Comparison of ENCODE assay signal across 20 cellular contexts in the genomic region with DNA sequence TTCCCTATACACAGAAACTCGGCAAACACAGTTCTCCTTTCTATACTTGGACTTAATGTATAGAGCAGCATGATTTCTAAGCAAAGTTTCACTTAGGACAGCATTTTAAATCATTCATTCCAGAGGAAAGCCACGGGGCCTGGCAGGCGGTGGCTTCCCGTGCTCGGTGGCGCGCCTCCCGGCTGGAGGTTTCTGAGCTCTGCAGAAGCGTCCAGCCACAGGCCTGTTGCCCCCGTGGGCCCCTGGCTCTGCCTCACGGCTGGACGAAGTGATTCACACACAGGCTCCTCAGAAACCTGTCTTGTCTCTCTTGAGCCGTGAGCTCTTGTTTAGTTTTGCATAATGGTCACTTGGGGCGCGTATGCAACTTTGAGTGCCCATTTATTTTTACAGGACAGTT. TPM values are rescaled to one million over a fixed set of nuclear protein-coding genes. Genes with fewer than 3 reads are reported as not detected.
DNase-seq lines count a peak whose midpoint lies in the region; ATAC-seq and TF ChIP-seq lines count a peak whose summit lies in the region.
"Had no signal": no experiment of that assay in that cellular context is flagged by ENCODE, and none has a peak within 500 bp of the region (broad histone marks: within the 10 kb centered on the region; RNA-seq: fewer than 3 reads in every experiment).

No MANE protein-coding gene starts in this region.

- H2BK12ac ChIP-seq in neuronal stem cell (ENCODE audit: low read length): no peak overlapping the region

- H3K36me3 ChIP-seq in neuronal stem cell (replicated peaks in 1 of 2; ENCODE audit: control insufficient read depth in 2 of 2, insufficient read depth in 2 of 2, low read length in 2 of 2): peaks cover 48 to 97% of the 10 kb centered on the region in 2 donors

- no peak for ATAC-seq in activated CD8-positive, alpha-beta T cell treated with anti-CD3 and anti-CD28 coated beads for 36 hours
- no peak for ATAC-seq in activated CD8-positive, alpha-beta T cell treated with anti-CD3 and anti-CD28 coated beads, Interleukin-2, amount 10 ng/mL, durations not matched to agents 7 days and 5 days

- no peak for TF ChIP-seq CTCF in activated CD8-positive, alpha-beta T cell treated with anti-CD3 and anti-CD28 coated beads for 36 hours (IDR thresholded peaks at IDR 0.05)

- H4K8ac ChIP-seq in neuronal stem cell (ENCODE audit: low read depth, low read length): no peak overlapping the region

- no peak overlapping the region for H3K4ac ChIP-seq in neuronal stem cell (ENCODE audit: low read length)

- H3K27me3 Mint-ChIP-seq in activated CD8-positive, alpha-beta T cell treated with anti-CD3 and anti-CD28 coated beads for 36 hours: no peaks in the 10 kb centered on the region
- no peaks in the 10 kb centered on the region for H3K27me3 Mint-ChIP-seq in activated CD8-positive, alpha-beta T cell treated with anti-CD3 and anti-CD28 coated beads, Interleukin-2, amount 10 ng/mL, durations not matched to agents 7 days and 5 days (ENCODE audit: low read depth)
- no peaks in the 10 kb centered on the region for H3K27me3 Mint-ChIP-seq in dendritic cell treated with granulocyte-macrophage colony-stimulating factor and Interleukin-4, amounts not matched to agents 40 ng/mL and 50 ng/mL, for 4 days
- H3K27me3 Mint-ChIP-seq: B cell had no signal

- H3K36me3 Mint-ChIP-seq in activated CD8-positive, alpha-beta T cell treated with anti-CD3 and anti-CD28 coated beads for 36 hours (ENCODE audit: low read depth): peaks cover 47% of the 10 kb centered on the region
- peaks cover 71% of the 10 kb centered on the region for H3K36me3 Mint-ChIP-seq in activated CD8-positive, alpha-beta T cell treated with anti-CD3 and anti-CD28 coated beads, Interleukin-2, amount 10 ng/mL, durations not matched to agents 7 days and 5 days (ENCODE audit: low read depth)
- H3K36me3 Mint-ChIP-seq in dendritic cell treated with granulocyte-macrophage colony-stimulating factor and Interleukin-4, amounts not matched to agents 40 ng/mL and 50 ng/mL, for 4 days (ENCODE audit: low read depth): peaks cover 75% of the 10 kb centered on the region

- no peak overlapping the region for H2AK5ac ChIP-seq in neuronal stem cell (ENCODE audit: low read depth, low read length)

- H3K9ac ChIP-seq in neuronal stem cell (ENCODE audit: low read depth, low read length, poor library complexity): no peak overlapping the region

- POLR2A ChIA-PET in activated CD8-positive, alpha-beta T cell treated with anti-CD3 and anti-CD28 coated beads for 36 hours (lab: Charles Lee): interaction anchor here (0.7 kb wide), 1 partner anchor 11 kb away, joined by 4 read pairs; no protein-coding TSS in a partner anchor
- POLR2A ChIA-PET in activated CD8-positive, alpha-beta T cell treated with anti-CD3 and anti-CD28 coated beads, Interleukin-2, amount 10 ng/mL, durations not matched to agents 7 days and 5 days (lab: Charles Lee): interaction anchor here (1.1 to 1.8 kb wide), 3 partner anchors 11 to 123 kb away, joined by 3 to 5 read pairs (median 5); no protein-coding TSS in a partner anchor

- no peak overlapping the region for H4K91ac ChIP-seq in neuronal stem cell (ENCODE audit: low read depth, low read length, poor library complexity)

- H3K4me1 ChIP-seq in neuronal stem cell (ENCODE audit: control insufficient read depth in 2 of 2, insufficient read depth in 1 of 2, low read depth in 1 of 2, low read length in 2 of 2): peaks cover 4 to 6% of the 10 kb centered on the region in 2 donors
- H3K4me1 ChIP-seq: Caco-2 had no signal

- H3K27ac Mint-ChIP-seq in activated CD8-positive, alpha-beta T cell treated with anti-CD3 and anti-CD28 coated beads for 36 hours: peak overlapping the region; percentile 86
- no peak overlapping the region for H3K27ac Mint-ChIP-seq in activated CD8-positive, alpha-beta T cell treated with anti-CD3 and anti-CD28 coated beads, Interleukin-2, amount 10 ng/mL, durations not matched to agents 7 days and 5 days
- peak overlapping the region; percentile 63 for H3K27ac Mint-ChIP-seq in dendritic cell treated with granulocyte-macrophage colony-stimulating factor and Interleukin-4, amounts not matched to agents 40 ng/mL and 50 ng/mL, for 4 days
- H3K27ac Mint-ChIP-seq: B cell had no signal

- H2AFZ ChIP-seq in neuronal stem cell (ENCODE audit: low read length): no peak overlapping the region
- H2AFZ ChIP-seq: PC-9 had no signal

- intact Hi-C loops in activated CD8-positive, alpha-beta T cell treated with anti-CD3 and anti-CD28 coated beads for 36 hours (cut with micrococcal nuclease): no loop called here
- intact Hi-C loops in dendritic cell treated with granulocyte-macrophage colony-stimulating factor and Interleukin-4, amounts not matched to agents 40 ng/mL and 50 ng/mL, for 4 days (cut with micrococcal nuclease): no loop called here

- H3K79me1 ChIP-seq in neuronal stem cell (ENCODE audit: low read depth, low read length): peaks cover 3% of the 10 kb centered on the region

- H2BK5ac ChIP-seq in neuronal stem cell (ENCODE audit: low read length): peak overlapping the region; percentile 13

- H3K27ac ChIP-seq in neuronal stem cell (replicated peaks; ENCODE audit: low read length): no peak overlapping the region
- H3K27ac ChIP-seq: PC-9, RWPE1 had no signal

- H3K4me1 Mint-ChIP-seq in activated CD8-positive, alpha-beta T cell treated with anti-CD3 and anti-CD28 coated beads for 36 hours (ENCODE audit: low read depth): peaks cover 21% of the 10 kb centered on the region
- peaks cover 20% of the 10 kb centered on the region for H3K4me1 Mint-ChIP-seq in activated CD8-positive, alpha-beta T cell treated with anti-CD3 and anti-CD28 coated beads, Interleukin-2, amount 10 ng/mL, durations not matched to agents 7 days and 5 days (ENCODE audit: low read depth)
- peaks cover 58% of the 10 kb centered on the region for H3K4me1 Mint-ChIP-seq in dendritic cell treated with granulocyte-macrophage colony-stimulating factor and Interleukin-4, amounts not matched to agents 40 ng/mL and 50 ng/mL, for 4 days (ENCODE audit: low read depth)

- H3K14ac ChIP-seq in neuronal stem cell (ENCODE audit: low read length): no peak overlapping the region

- no peak overlapping the region for H2BK15ac ChIP-seq in neuronal stem cell (ENCODE audit: low read length)

- no peaks in the 10 kb centered on the region for H3K27me3 ChIP-seq in neuronal stem cell (ENCODE audit: control insufficient read depth in 3 of 3, insufficient read depth in 3 of 3, low read depth in 1 of 3, low read length in 3 of 3)

- H3K9me3 ChIP-seq in neuronal stem cell (replicated peaks in 1 of 2; ENCODE audit: control insufficient read depth in 2 of 2, insufficient read depth in 1 of 2, low read depth in 1 of 2, low read length in 2 of 2): peaks cover 0 to 4% of the 10 kb centered on the region in 2 donors
- H3K9me3 ChIP-seq: Caco-2 had no signal

- no peak overlapping the region for H3K4me3 Mint-ChIP-seq in activated CD8-positive, alpha-beta T cell treated with anti-CD3 and anti-CD28 coated beads for 36 hours
- H3K4me3 Mint-ChIP-seq in activated CD8-positive, alpha-beta T cell treated with anti-CD3 and anti-CD28 coated beads, Interleukin-2, amount 10 ng/mL, durations not matched to agents 7 days and 5 days: no peak overlapping the region
- peak overlapping the region; percentile 30 for H3K4me3 Mint-ChIP-seq in dendritic cell treated with granulocyte-macrophage colony-stimulating factor and Interleukin-4, amounts not matched to agents 40 ng/mL and 50 ng/mL, for 4 days
- H3K4me3 Mint-ChIP-seq: B cell, H9 had no signal

- H3K4me2 ChIP-seq in neuronal stem cell (ENCODE audit: insufficient read depth, low read length, poor library complexity, severe bottlenecking): no peak overlapping the region
- H3K4me2 ChIP-seq: PC-9 had no signal

- H3K9me3 Mint-ChIP-seq in activated CD8-positive, alpha-beta T cell treated with anti-CD3 and anti-CD28 coated beads for 36 hours: no peaks in the 10 kb centered on the region
- no peaks in the 10 kb centered on the region for H3K9me3 Mint-ChIP-seq in activated CD8-positive, alpha-beta T cell treated with anti-CD3 and anti-CD28 coated beads, Interleukin-2, amount 10 ng/mL, durations not matched to agents 7 days and 5 days (ENCODE audit: insufficient read depth)
- no peaks in the 10 kb centered on the region for H3K9me3 Mint-ChIP-seq in dendritic cell treated with granulocyte-macrophage colony-stimulating factor and Interleukin-4, amounts not matched to agents 40 ng/mL and 50 ng/mL, for 4 days
- H3K9me3 Mint-ChIP-seq: H9 had no signal

- no peak for DNase-seq in activated CD8-positive, alpha-beta T cell treated with anti-CD3 and anti-CD28 coated beads for 36 hours
- no peak for DNase-seq in activated CD8-positive, alpha-beta T cell treated with anti-CD3 and anti-CD28 coated beads, Interleukin-2, amount 10 ng/mL, durations not matched to agents 7 days and 5 days
- DNase-seq in NOMO-1 treated with DMSO at 0.1 percent for 48 hours (lab: John Stamatoyannopoulos, UW; ENCODE audit: unreplicated experiment) (peak; percentile 21), neuronal stem cell (ENCODE audit: low spot score) (no peak), NCI-H226 (no peak), islet precursor cell (no peak)
- DNase-seq in activated CD4-positive, alpha-beta T cell treated with anti-CD3 and anti-CD28 coated beads for 48 hours: no peak
- DNase-seq: 8988T; Caco-2; Karpas-422; MM.1S; NCI-H1092 treated with DMSO at 0.1 percent for 48 hours; NCI-H1694; NCI-H2081 treated with DMSO at 0.1 percent for 48 hours; NK-92 treated with Interleukin-12 subunit alpha and Interleukin-12 subunit beta, amount 100 ng/mL, for 24 hours; PC-9 had no signal

- no peak overlapping the region for H3K18ac ChIP-seq in neuronal stem cell (ENCODE audit: low read length)

- H3K4me3 ChIP-seq in neuronal stem cell (ENCODE audit: low read length in 2 of 2): no peak overlapping the region
- H3K4me3 ChIP-seq: PC-9 had no signal

- no peak overlapping the region for H3K23ac ChIP-seq in neuronal stem cell (ENCODE audit: low read depth, low read length, poor library complexity)

- CTCF ChIA-PET in activated CD8-positive, alpha-beta T cell treated with anti-CD3 and anti-CD28 coated beads for 36 hours (lab: Charles Lee): no interaction called here
- CTCF ChIA-PET in activated CD8-positive, alpha-beta T cell treated with anti-CD3 and anti-CD28 coated beads, Interleukin-2, amount 10 ng/mL, durations not matched to agents 7 days and 5 days (lab: Charles Lee): no interaction called here

- no CpG with 5 or more reads among the region's 15 CpGs for WGBS in neuronal stem cell (ENCODE audit: extremely low coverage in 2 of 2, insufficient read length in 2 of 2, insufficient replicate concordance in 1 of 2), 2 donors

- H2BK120ac ChIP-seq in neuronal stem cell (ENCODE audit: low read depth, low read length): no peak overlapping the region

RNA-seq across cellular contexts. Expression of a gene that starts 22.1 kb away (rescaled TPM):
- 10 to 100 TPM; 30.9 to 34.1 TPM for total RNA-seq in activated CD8-positive, alpha-beta T cell treated with anti-CD3 and anti-CD28 coated beads for 36 hours
- total RNA-seq in activated CD8-positive, alpha-beta T cell treated with anti-CD3 and anti-CD28 coated beads, Interleukin-2, amount 10 ng/mL, durations not matched to agents 7 days and 5 days: 10 to 100 TPM; 53.7 to 53.9 TPM
- 24.0 TPM for polyA plus RNA-seq in neuronal stem cell (2013, experiment 1 of 2)
- 24.5 TPM for polyA plus RNA-seq in neuronal stem cell (2013, experiment 2 of 2)
